ENCODE assay signal across 1 cellular context in the genomic region with DNA sequence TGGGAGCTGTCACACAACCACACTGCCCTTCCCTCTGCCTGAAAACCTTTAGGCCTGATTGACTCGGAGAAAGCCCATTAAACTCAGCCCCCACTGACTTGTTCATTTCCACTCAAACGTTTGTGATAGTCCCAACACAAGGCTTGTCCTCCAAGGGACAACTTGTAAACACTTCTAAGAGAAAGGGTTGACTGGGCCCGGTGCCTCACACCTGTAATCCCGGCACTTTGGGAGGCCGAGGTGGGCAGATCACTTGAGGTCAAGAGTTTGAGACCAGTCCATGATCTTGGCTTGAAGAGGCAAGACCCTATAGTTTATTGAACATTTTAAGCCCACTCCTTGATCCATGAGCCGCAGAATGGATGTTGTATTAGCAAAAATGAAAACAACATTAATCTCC.
TF ChIP-seq lines count a peak whose summit lies in the region.

No MANE protein-coding gene starts in this region.

TF ChIP-seq in K562, 482 proteins besides CTCF, POLR2A, EP300 and RAD21 (continued from another document and continues in another):
- TF ChIP-seq PTRF (tag; IDR thresholded peaks at IDR 0.05) (no peak), ARID1B (IDR thresholded peaks at IDR 0.05) (no peak), ZNF143 (CRISPR knock-in tag; IDR thresholded peaks at IDR 0.05) (peak; percentile 7; the same call in 1 of the 2 replicates), POLR2B (IDR thresholded peaks at IDR 0.05; ENCODE audit: low read depth, partially characterized antibody) (no peak), MTA1 (IDR thresholded peaks at IDR 0.05; ENCODE audit: borderline replicate concordance) (no peak), HLTF (IDR thresholded peaks at IDR 0.05) (no peak), ZNF707 (CRISPR knock-in tag; conservative IDR thresholded peaks at IDR 0.05) (no peak), ZNF184 (CRISPR knock-in tag; IDR thresholded peaks at IDR 0.05) (no peak), FOSL1 (tag; conservative IDR thresholded peaks at IDR 0.05) (no peak), HNRNPLL (IDR thresholded peaks at IDR 0.05; ENCODE audit: low read depth, low read length, poor library complexity, severe bottlenecking) (peak; percentile 16), ZSCAN29 (IDR thresholded peaks at IDR 0.05) (no peak), POU5F1 (IDR thresholded peaks at IDR 0.05; ENCODE audit: borderline replicate concordance, low read depth, low read length, partially characterized antibody) (no peak), SMARCC2 (IDR thresholded peaks at IDR 0.05; ENCODE audit: low read depth) (no peak), ARID2 (IDR thresholded peaks at IDR 0.05) (no peak), HDGF (IDR thresholded peaks at IDR 0.05) (no peak), MAFG (tag; conservative IDR thresholded peaks at IDR 0.05) (no peak), HDAC3 (IDR thresholded peaks at IDR 0.05; ENCODE audit: borderline replicate concordance, partially characterized antibody) (no peak), GATAD2A (IDR thresholded peaks at IDR 0.05) (no peak), ZBTB12 (CRISPR knock-in tag; IDR thresholded peaks at IDR 0.05) (no peak), NFXL1 (CRISPR knock-in tag; IDR thresholded peaks at IDR 0.05) (no peak), E2F1 (CRISPR knock-in tag; IDR thresholded peaks at IDR 0.05) (no peak; the same call in 1 of the 2 replicates), MTA3 (IDR thresholded peaks at IDR 0.05; ENCODE audit: borderline replicate concordance) (no peak), KLF10 (CRISPR knock-in tag; IDR thresholded peaks at IDR 0.05) (no peak), GABPA (tag; conservative IDR thresholded peaks at IDR 0.05; ENCODE audit: low read depth) (no peak), SMARCA4 (IDR thresholded peaks at IDR 0.05) (no peak), CEBPZ (IDR thresholded peaks at IDR 0.05; ENCODE audit: borderline replicate concordance, low read depth, low read length) (no peak), PHB2 (IDR thresholded peaks at IDR 0.05; ENCODE audit: low read depth) (no peak), ZFX (CRISPR knock-in tag; IDR thresholded peaks at IDR 0.05) (no peak), ZNF445 (CRISPR knock-in tag; IDR thresholded peaks at IDR 0.05; ENCODE audit: low read depth) (no peak), ZNF175 (CRISPR knock-in tag; IDR thresholded peaks at IDR 0.05; ENCODE audit: low read depth) (no peak), ZMIZ1 (IDR thresholded peaks at IDR 0.05; ENCODE audit: low read depth in 2 of 2, low read length in 2 of 2) (no peak), THRAP3 (IDR thresholded peaks at IDR 0.05; ENCODE audit: borderline replicate concordance) (no peak), THAP12 (CRISPR knock-in tag; IDR thresholded peaks at IDR 0.05) (no peak), SRSF9 (IDR thresholded peaks at IDR 0.05; ENCODE audit: borderline replicate concordance, low read depth, low read length) (no peak)
- TF ChIP-seq, protein P1, sequence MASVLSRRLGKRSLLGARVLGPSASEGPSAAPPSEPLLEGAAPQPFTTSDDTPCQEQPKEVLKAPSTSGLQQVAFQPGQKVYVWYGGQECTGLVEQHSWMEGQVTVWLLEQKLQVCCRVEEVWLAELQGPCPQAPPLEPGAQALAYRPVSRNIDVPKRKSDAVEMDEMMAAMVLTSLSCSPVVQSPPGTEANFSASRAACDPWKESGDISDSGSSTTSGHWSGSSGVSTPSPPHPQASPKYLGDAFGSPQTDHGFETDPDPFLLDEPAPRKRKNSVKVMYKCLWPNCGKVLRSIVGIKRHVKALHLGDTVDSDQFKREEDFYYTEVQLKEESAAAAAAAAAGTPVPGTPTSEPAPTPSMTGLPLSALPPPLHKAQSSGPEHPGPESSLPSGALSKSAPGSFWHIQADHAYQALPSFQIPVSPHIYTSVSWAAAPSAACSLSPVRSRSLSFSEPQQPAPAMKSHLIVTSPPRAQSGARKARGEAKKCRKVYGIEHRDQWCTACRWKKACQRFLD (CRISPR knock-in tag; IDR thresholded peaks at IDR 0.05): no peak
- TF ChIP-seq, protein P2, sequence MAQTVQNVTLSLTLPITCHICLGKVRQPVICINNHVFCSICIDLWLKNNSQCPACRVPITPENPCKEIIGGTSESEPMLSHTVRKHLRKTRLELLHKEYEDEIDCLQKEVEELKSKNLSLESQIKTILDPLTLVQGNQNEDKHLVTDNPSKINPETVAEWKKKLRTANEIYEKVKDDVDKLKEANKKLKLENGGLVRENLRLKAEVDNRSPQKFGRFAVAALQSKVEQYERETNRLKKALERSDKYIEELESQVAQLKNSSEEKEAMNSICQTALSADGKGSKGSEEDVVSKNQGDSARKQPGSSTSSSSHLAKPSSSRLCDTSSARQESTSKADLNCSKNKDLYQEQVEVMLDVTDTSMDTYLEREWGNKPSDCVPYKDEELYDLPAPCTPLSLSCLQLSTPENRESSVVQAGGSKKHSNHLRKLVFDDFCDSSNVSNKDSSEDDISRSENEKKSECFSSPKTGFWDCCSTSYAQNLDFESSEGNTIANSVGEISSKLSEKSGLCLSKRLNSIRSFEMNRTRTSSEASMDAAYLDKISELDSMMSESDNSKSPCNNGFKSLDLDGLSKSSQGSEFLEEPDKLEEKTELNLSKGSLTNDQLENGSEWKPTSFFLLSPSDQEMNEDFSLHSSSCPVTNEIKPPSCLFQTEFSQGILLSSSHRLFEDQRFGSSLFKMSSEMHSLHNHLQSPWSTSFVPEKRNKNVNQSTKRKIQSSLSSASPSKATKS (CRISPR knock-in tag; IDR thresholded peaks at IDR 0.05): no peak
- TF ChIP-seq, protein P3, sequence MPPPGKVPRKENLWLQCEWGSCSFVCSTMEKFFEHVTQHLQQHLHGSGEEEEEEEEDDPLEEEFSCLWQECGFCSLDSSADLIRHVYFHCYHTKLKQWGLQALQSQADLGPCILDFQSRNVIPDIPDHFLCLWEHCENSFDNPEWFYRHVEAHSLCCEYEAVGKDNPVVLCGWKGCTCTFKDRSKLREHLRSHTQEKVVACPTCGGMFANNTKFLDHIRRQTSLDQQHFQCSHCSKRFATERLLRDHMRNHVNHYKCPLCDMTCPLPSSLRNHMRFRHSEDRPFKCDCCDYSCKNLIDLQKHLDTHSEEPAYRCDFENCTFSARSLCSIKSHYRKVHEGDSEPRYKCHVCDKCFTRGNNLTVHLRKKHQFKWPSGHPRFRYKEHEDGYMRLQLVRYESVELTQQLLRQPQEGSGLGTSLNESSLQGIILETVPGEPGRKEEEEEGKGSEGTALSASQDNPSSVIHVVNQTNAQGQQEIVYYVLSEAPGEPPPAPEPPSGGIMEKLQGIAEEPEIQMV (tag; conservative IDR thresholded peaks at IDR 0.05; ENCODE audit: low read depth): no peak
- TF ChIP-seq, protein P4, sequence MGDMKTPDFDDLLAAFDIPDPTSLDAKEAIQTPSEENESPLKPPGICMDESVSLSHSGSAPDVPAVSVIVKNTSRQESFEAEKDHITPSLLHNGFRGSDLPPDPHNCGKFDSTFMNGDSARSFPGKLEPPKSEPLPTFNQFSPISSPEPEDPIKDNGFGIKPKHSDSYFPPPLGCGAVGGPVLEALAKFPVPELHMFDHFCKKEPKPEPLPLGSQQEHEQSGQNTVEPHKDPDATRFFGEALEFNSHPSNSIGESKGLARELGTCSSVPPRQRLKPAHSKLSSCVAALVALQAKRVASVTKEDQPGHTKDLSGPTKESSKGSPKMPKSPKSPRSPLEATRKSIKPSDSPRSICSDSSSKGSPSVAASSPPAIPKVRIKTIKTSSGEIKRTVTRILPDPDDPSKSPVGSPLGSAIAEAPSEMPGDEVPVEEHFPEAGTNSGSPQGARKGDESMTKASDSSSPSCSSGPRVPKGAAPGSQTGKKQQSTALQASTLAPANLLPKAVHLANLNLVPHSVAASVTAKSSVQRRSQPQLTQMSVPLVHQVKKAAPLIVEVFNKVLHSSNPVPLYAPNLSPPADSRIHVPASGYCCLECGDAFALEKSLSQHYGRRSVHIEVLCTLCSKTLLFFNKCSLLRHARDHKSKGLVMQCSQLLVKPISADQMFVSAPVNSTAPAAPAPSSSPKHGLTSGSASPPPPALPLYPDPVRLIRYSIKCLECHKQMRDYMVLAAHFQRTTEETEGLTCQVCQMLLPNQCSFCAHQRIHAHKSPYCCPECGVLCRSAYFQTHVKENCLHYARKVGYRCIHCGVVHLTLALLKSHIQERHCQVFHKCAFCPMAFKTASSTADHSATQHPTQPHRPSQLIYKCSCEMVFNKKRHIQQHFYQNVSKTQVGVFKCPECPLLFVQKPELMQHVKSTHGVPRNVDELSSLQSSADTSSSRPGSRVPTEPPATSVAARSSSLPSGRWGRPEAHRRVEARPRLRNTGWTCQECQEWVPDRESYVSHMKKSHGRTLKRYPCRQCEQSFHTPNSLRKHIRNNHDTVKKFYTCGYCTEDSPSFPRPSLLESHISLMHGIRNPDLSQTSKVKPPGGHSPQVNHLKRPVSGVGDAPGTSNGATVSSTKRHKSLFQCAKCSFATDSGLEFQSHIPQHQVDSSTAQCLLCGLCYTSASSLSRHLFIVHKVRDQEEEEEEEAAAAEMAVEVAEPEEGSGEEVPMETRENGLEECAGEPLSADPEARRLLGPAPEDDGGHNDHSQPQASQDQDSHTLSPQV (IDR thresholded peaks at IDR 0.05): no peak
